ENCODE assay signal across 31 cellular contexts in the genomic region with DNA sequence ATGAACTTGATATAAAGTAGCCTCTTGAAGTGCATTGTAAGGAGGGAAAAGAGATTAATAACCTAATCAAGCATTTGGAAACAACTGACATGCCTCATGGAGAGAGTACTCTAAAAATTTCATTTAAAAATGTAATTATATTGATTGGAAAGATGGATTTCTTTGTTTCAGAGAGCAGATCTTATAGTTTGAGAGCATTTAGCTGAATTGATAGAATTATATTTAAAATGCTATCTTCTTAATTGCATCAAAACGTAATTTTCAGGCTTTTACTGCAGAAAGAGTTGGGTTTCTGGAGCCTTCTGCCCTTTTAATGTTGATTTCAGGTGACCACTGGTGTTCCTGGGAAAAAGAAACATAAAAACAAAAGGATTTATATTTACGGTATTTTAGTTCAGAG.
DNase-seq lines count a peak whose midpoint lies in the region; ATAC-seq and TF ChIP-seq lines count a peak whose summit lies in the region.
"Had no signal": no experiment of that assay in that cellular context is flagged by ENCODE, and none has a peak within 500 bp of the region (broad histone marks: within the 10 kb centered on the region; RNA-seq: fewer than 3 reads in every experiment).

No MANE protein-coding gene starts in this region.

- whole genome bisulfite sequencing in SK-N-SH (ENCODE audit: low lambda C conversion rate): 36% methylated on average over 2 of the region's 2 CpGs

- TF ChIP-seq CTCF in SK-N-SH (IDR thresholded peaks at IDR 0.05): no peak

- H3K4me3 Mint-ChIP-seq in activated naive CD8-positive, alpha-beta T cell treated with anti-CD3 and anti-CD28 coated beads for 36 hours: no peak overlapping the region
- H3K4me3 Mint-ChIP-seq: B cell; CD4-positive, alpha-beta memory T cell; CD4-positive, alpha-beta T cell; CD4-positive, CD25-positive, alpha-beta regulatory T cell; CD8-positive, alpha-beta memory T cell; CD8-positive, alpha-beta T cell had no signal

- no peak for ATAC-seq in SK-N-SH treated with all-trans-retinoic acid at 6 μM for 48 hours
- ATAC-seq: A549; CD8-positive, alpha-beta T cell had no signal

- H3K79me2 ChIP-seq in SK-N-SH (ENCODE audit: insufficient read depth): no peaks in the 10 kb centered on the region

- no peak overlapping the region for H3K27ac Mint-ChIP-seq in activated naive CD8-positive, alpha-beta T cell treated with anti-CD3 and anti-CD28 coated beads for 36 hours
- H3K27ac Mint-ChIP-seq: B cell; CD14-positive monocyte; CD4-positive, alpha-beta T cell; CD4-positive, CD25-positive, alpha-beta regulatory T cell; CD8-positive, alpha-beta memory T cell; CD8-positive, alpha-beta T cell had no signal

- peak overlapping the region in 1 of 2 experiments; percentile 94; a peak in 2 of 4 replicates for H3K27ac ChIP-seq in SK-N-SH (ENCODE audit: low read depth in 2 of 2, low read length in 1 of 2)
- H3K27ac ChIP-seq: 22Rv1; A549; BLaER1; BLaER1 treated with 17β-estradiol and CSF1 and Interleukin-3, amounts not matched to agents 10 nM and 100 nM; C4-2B had no signal

- H3K27me3 Mint-ChIP-seq in activated naive CD8-positive, alpha-beta T cell treated with anti-CD3 and anti-CD28 coated beads for 36 hours: no peaks in the 10 kb centered on the region
- H3K27me3 Mint-ChIP-seq: CD4-positive, alpha-beta T cell had no signal

- TF ChIP-seq EP300 in SK-N-SH (IDR thresholded peaks at IDR 0.05; ENCODE audit: borderline replicate concordance in 1 of 2, low read depth in 1 of 2, low read length in 1 of 2): peak in 1 of 2 experiments; percentile 93; a peak in 2 of 4 replicates

- H3K9me3 Mint-ChIP-seq in activated naive CD8-positive, alpha-beta T cell treated with anti-CD3 and anti-CD28 coated beads for 36 hours: peaks cover 3% of the 10 kb centered on the region
- H3K9me3 Mint-ChIP-seq: CD4-positive, alpha-beta T cell; CD8-positive, alpha-beta memory T cell; CD8-positive, alpha-beta T cell had no signal

- DNase-seq in SK-N-SH (peak; percentile 38), NCI-H1092 treated with DMSO at 0.1 percent for 48 hours (lab: John Stamatoyannopoulos, UW) (no peak)
- DNase-seq in activated naive CD8-positive, alpha-beta T cell treated with anti-CD3 and anti-CD28 coated beads for 36 hours: no peak
- DNase-seq: 8988T; ACHN; AML-193; BE2C; C1 segment of cervical spinal cord; Caco-2; Calu3; CD4-positive, alpha-beta memory T cell; CD4-positive, alpha-beta T cell; CD4-positive, CD25-positive, alpha-beta regulatory T cell; CD8-positive, alpha-beta memory T cell; CD8-positive, alpha-beta T cell; COR-L47; DMS 273 treated with DMSO at 0.1 percent for 48 hours; DMS153; DMS53; DMS79; DMS79 treated with DMSO at 0.1 percent for 48 hours; DND-41; EL had no signal

- H3K27me3 ChIP-seq in SK-N-SH (ENCODE audit: insufficient read depth): no peaks in the 10 kb centered on the region
- H3K27me3 ChIP-seq: BE2C; BLaER1; BLaER1 treated with 17β-estradiol and CSF1 and Interleukin-3, amounts not matched to agents 10 nM and 100 nM had no signal

- H4K20me1 ChIP-seq in SK-N-SH (ENCODE audit: insufficient read depth): no peaks in the 10 kb centered on the region
- H4K20me1 ChIP-seq: BLaER1; BLaER1 treated with 17β-estradiol and CSF1 and Interleukin-3, amounts not matched to agents 10 nM and 100 nM had no signal

- no peaks in the 10 kb centered on the region for H3K36me3 ChIP-seq in SK-N-SH (replicated peaks in 1 of 2; ENCODE audit: control insufficient read depth in 1 of 2, insufficient read depth in 2 of 2, low read length in 1 of 2)
- H3K36me3 ChIP-seq: BE2C; BLaER1; BLaER1 treated with 17β-estradiol and CSF1 and Interleukin-3, amounts not matched to agents 10 nM and 100 nM had no signal

- POLR2A ChIA-PET in SK-N-SH (lab: Yijun Ruan, JAX): no interaction called here

- no peak overlapping the region for H2AFZ ChIP-seq in SK-N-SH (ENCODE audit: low read depth)

- no peak for TF ChIP-seq RAD21 in SK-N-SH (IDR thresholded peaks at IDR 0.05; ENCODE audit: low read length)

- H3K36me3 Mint-ChIP-seq in activated naive CD8-positive, alpha-beta T cell treated with anti-CD3 and anti-CD28 coated beads for 36 hours: no peaks in the 10 kb centered on the region
- H3K36me3 Mint-ChIP-seq: CD14-positive monocyte; CD4-positive, alpha-beta memory T cell; CD4-positive, CD25-positive, alpha-beta regulatory T cell; CD8-positive, alpha-beta memory T cell; CD8-positive, alpha-beta T cell had no signal

- peaks cover 3% of the 10 kb centered on the region for H3F3A ChIP-seq in SK-N-SH (replicated peaks; ENCODE audit: insufficient read depth)

- no peak overlapping the region for H3K9ac ChIP-seq in SK-N-SH
- H3K9ac ChIP-seq: BLaER1; BLaER1 treated with 17β-estradiol and CSF1 and Interleukin-3, amounts not matched to agents 10 nM and 100 nM had no signal

- H3K4me1 ChIP-seq in SK-N-SH (ENCODE audit: control insufficient read depth in 1 of 2, insufficient read depth in 2 of 2, low read depth in 1 of 2, low read length in 1 of 2): peaks cover 15 to 55% of the 10 kb centered on the region in 2 experiments
- H3K4me1 ChIP-seq: A549, Caco-2 had no signal

- peaks cover 9% of the 10 kb centered on the region for H3K4me1 Mint-ChIP-seq in activated naive CD8-positive, alpha-beta T cell treated with anti-CD3 and anti-CD28 coated beads for 36 hours

- CTCF ChIA-PET in SK-N-SH (lab: Yijun Ruan, JAX): interaction anchor here (1.1 to 1.6 kb wide), 4 partner anchors 15 to 208 kb away, joined by 3 to 7 read pairs (median 4); no protein-coding TSS in a partner anchor

- H3K4me2 ChIP-seq in SK-N-SH: no peak overlapping the region
- H3K4me2 ChIP-seq: A549; BLaER1; BLaER1 treated with 17β-estradiol and CSF1 and Interleukin-3, amounts not matched to agents 10 nM and 100 nM had no signal

- H3K4me3 ChIP-seq in SK-N-SH (ENCODE audit: low read depth in 2 of 2, low read length in 1 of 2): no peak overlapping the region
- H3K4me3 ChIP-seq: A549; BLaER1; BLaER1 treated with 17β-estradiol and CSF1 and Interleukin-3, amounts not matched to agents 10 nM and 100 nM had no signal

- H3K9me2 ChIP-seq in SK-N-SH: no peaks in the 10 kb centered on the region

- H3K9me3 ChIP-seq in SK-N-SH: no peaks in the 10 kb centered on the region
- H3K9me3 ChIP-seq: A549; BE2C; BLaER1; BLaER1 treated with 17β-estradiol and CSF1 and Interleukin-3, amounts not matched to agents 10 nM and 100 nM; Caco-2 had no signal

TF ChIP-seq in SK-N-SH, 30 proteins besides CTCF, POLR2A, EP300 and RAD21:
- TF ChIP-seq ELF1 (IDR thresholded peaks at IDR 0.05): no peak
- TF ChIP-seq POLR2AphosphoS5 (IDR thresholded peaks at IDR 0.05; ENCODE audit: low read depth, low read length): no peak
- no peak for TF ChIP-seq SIN3A (IDR thresholded peaks at IDR 0.05; ENCODE audit: borderline replicate concordance, low read depth, low read length)
- TF ChIP-seq, protein P1, sequence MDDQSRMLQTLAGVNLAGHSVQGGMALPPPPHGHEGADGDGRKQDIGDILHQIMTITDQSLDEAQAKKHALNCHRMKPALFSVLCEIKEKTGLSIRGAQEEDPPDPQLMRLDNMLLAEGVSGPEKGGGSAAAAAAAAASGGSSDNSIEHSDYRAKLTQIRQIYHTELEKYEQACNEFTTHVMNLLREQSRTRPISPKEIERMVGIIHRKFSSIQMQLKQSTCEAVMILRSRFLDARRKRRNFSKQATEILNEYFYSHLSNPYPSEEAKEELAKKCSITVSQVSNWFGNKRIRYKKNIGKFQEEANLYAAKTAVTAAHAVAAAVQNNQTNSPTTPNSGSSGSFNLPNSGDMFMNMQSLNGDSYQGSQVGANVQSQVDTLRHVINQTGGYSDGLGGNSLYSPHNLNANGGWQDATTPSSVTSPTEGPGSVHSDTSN (IDR thresholded peaks at IDR 0.05): no peak
- peak; percentile 75 for TF ChIP-seq CHD2 (IDR thresholded peaks at IDR 0.05; ENCODE audit: low read length, partially characterized antibody)
- no peak for TF ChIP-seq NRF1 (IDR thresholded peaks at IDR 0.05; ENCODE audit: low read depth, low read length)
- 0 out of 2 replicates have a peak, but pooled peaks have one; percentile 23 for TF ChIP-seq GATA2 (CRISPR knock-in tag; IDR thresholded peaks at IDR 0.05)
- TF ChIP-seq RCOR1 (IDR thresholded peaks at IDR 0.05; ENCODE audit: low read length): no peak

TF ChIP-seq in SK-N-SH treated with all-trans-retinoic acid at 6 μM for 48 hours, 23 proteins besides CTCF, POLR2A, EP300 and RAD21 (continues in another document):
- TF ChIP-seq ZNF8 (CRISPR knock-in tag; IDR thresholded peaks at IDR 0.05) (peak; percentile 45; the same call in 1 of the 2 replicates), ZFP30 (CRISPR knock-in tag; IDR thresholded peaks at IDR 0.05) (no peak), OSR1 (CRISPR knock-in tag; IDR thresholded peaks at IDR 0.05) (no peak), RARB (CRISPR knock-in tag; IDR thresholded peaks at IDR 0.05) (no peak), ZFP3 (CRISPR knock-in tag; IDR thresholded peaks at IDR 0.05) (no peak), TCF4 (CRISPR knock-in tag; IDR thresholded peaks at IDR 0.05; ENCODE audit: borderline replicate concordance) (peak; percentile 93), ZC3H10 (CRISPR knock-in tag; IDR thresholded peaks at IDR 0.05) (no peak), CSDC2 (CRISPR knock-in tag; IDR thresholded peaks at IDR 0.05) (no peak), ZNF70 (CRISPR knock-in tag; IDR thresholded peaks at IDR 0.05) (no peak), ARNTL (CRISPR knock-in tag; IDR thresholded peaks at IDR 0.05; ENCODE audit: borderline replicate concordance, low read depth) (no peak), ISL1 (CRISPR knock-in tag; IDR thresholded peaks at IDR 0.05) (peak; percentile 98), SNAI2 (CRISPR knock-in tag; IDR thresholded peaks at IDR 0.05) (0 out of 2 replicates have a peak, but pooled peaks have one; percentile 19), BACH2 (CRISPR knock-in tag; IDR thresholded peaks at IDR 0.05; ENCODE audit: borderline replicate concordance) (no peak)
- TF ChIP-seq, protein P2, sequence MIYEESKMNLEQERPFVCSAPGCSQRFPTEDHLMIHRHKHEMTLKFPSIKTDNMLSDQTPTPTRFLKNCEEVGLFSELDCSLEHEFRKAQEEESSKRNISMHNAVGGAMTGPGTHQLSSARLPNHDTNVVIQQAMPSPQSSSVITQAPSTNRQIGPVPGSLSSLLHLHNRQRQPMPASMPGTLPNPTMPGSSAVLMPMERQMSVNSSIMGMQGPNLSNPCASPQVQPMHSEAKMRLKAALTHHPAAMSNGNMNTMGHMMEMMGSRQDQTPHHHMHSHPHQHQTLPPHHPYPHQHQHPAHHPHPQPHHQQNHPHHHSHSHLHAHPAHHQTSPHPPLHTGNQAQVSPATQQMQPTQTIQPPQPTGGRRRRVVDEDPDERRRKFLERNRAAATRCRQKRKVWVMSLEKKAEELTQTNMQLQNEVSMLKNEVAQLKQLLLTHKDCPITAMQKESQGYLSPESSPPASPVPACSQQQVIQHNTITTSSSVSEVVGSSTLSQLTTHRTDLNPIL (CRISPR knock-in tag; IDR thresholded peaks at IDR 0.05; ENCODE audit: low read depth): peak; percentile 68
